ENCODE assay signal across 10 cellular contexts in genomic region chr2:60796573-60797509, GRCh38. TPM values are rescaled to one million over a fixed set of nuclear protein-coding genes. Genes with fewer than 3 reads are reported as not detected.
A peak's percentile ranks its signal among the peaks of the same experiment; 100 is the strongest.
DNase-seq lines count a peak whose midpoint lies in the region; ATAC-seq, FAIRE-seq and TF ChIP-seq lines count a peak whose summit lies in the region.
"Had no signal": no experiment of that assay in that cellular context is flagged by ENCODE, and none has a peak within 500 bp of the region (broad histone marks: within the 10 kb centered on the region; RNA-seq: fewer than 3 reads in every experiment).

No MANE protein-coding gene starts in this region.

- H3K4me1 Mint-ChIP-seq in activated CD4-positive, alpha-beta memory T cell treated with anti-CD3 and anti-CD28 coated beads for 36 hours (ENCODE audit: low read depth) = peaks cover 15% of the 10 kb centered on the region
- peaks cover 11% of the 10 kb centered on the region for H3K4me1 Mint-ChIP-seq in memory B cell

- intact Hi-C loops in activated CD4-positive, alpha-beta memory T cell treated with anti-CD3 and anti-CD28 coated beads for 36 hours (cut with micrococcal nuclease) = loop anchor here (2.0 kb wide), 1 partner anchor 22 kb away; no protein-coding TSS in a partner anchor

- H3K4me3 Mint-ChIP-seq in activated CD4-positive, alpha-beta memory T cell treated with anti-CD3 and anti-CD28 coated beads for 36 hours = no peak overlapping the region
- H3K4me3 Mint-ChIP-seq in memory B cell = peak overlapping the region; percentile 46

- no peaks in the 10 kb centered on the region for H3K9me3 Mint-ChIP-seq in activated CD4-positive, alpha-beta memory T cell treated with anti-CD3 and anti-CD28 coated beads for 36 hours
- no peaks in the 10 kb centered on the region for H3K9me3 Mint-ChIP-seq in memory B cell

- no peaks in the 10 kb centered on the region for H3K27me3 Mint-ChIP-seq in activated CD4-positive, alpha-beta memory T cell treated with anti-CD3 and anti-CD28 coated beads for 36 hours
- no peaks in the 10 kb centered on the region for H3K27me3 Mint-ChIP-seq in memory B cell

- H3K27ac Mint-ChIP-seq in activated CD4-positive, alpha-beta memory T cell treated with anti-CD3 and anti-CD28 coated beads for 36 hours = peak overlapping the region; percentile 8
- peak overlapping the region; percentile 32 for H3K27ac Mint-ChIP-seq in memory B cell

- FAIRE-seq in GM12891 (lab: Jason Lieb, UNC) = peak; percentile 78

- POLR2A ChIA-PET in activated CD4-positive, alpha-beta memory T cell treated with anti-CD3 and anti-CD28 coated beads for 36 hours (lab: Charles Lee) = no interaction called here

- DNase-seq in GM12891 (ENCODE audit: insufficient read length, low spot score) = no peak
- no peak for DNase-seq in activated CD4-positive, alpha-beta memory T cell treated with anti-CD3 and anti-CD28 coated beads for 36 hours
- peak in 1 of 2 donors; percentile 17 for DNase-seq in memory B cell (ENCODE audit: low spot score in 2 of 2)
- DNase-seq in NCI-H1105 (lab: John Stamatoyannopoulos, UW) = no peak
- no peak for DNase-seq in stimulated activated CD4-positive, alpha-beta T cell treated with anti-CD3 and anti-CD28 coated beads, Interleukin-2, amount 100 ng/mL, for 48 hours
- no peak for DNase-seq in NCI-H748 (lab: John Stamatoyannopoulos, UW; ENCODE audit: unreplicated experiment)
- DNase-seq: amniotic stem cell, NCI-H2081 treated with DMSO at 0.1 percent for 48 hours had no signal

- CTCF ChIA-PET in activated CD4-positive, alpha-beta memory T cell treated with anti-CD3 and anti-CD28 coated beads for 36 hours (lab: Charles Lee) = interaction anchor here (0.8 to 1.1 kb wide), 3 partner anchors 9 to 201 kb away, joined by 3 to 4 read pairs (median 3); no protein-coding TSS in a partner anchor

- ATAC-seq in HG03066 (IDR thresholded peaks at IDR 0.05; ENCODE audit: low read depth, unreplicated experiment) (peak; percentile 67), memory B cell (ENCODE audit: low read depth) (peak; percentile 91), GM19397 (IDR thresholded peaks at IDR 0.05; ENCODE audit: unreplicated experiment) (no peak)

- peaks cover 31% of the 10 kb centered on the region for H3K36me3 Mint-ChIP-seq in activated CD4-positive, alpha-beta memory T cell treated with anti-CD3 and anti-CD28 coated beads for 36 hours
- H3K36me3 Mint-ChIP-seq in memory B cell = peaks cover 11% of the 10 kb centered on the region

- no peak for TF ChIP-seq POLR2A in GM12891 (IDR thresholded peaks at IDR 0.05; ENCODE audit: low read depth, low read length)

TF ChIP-seq in GM12891, 5 proteins besides CTCF, POLR2A, EP300 and RAD21:
- TF ChIP-seq SPI1 (IDR thresholded peaks at IDR 0.05; ENCODE audit: low read depth, low read length) (peak; percentile 91), POU2F2 (IDR thresholded peaks at IDR 0.05; ENCODE audit: low read depth, low read length) (no peak)

RNA-seq across cellular contexts. Expression of gene PAPOLG, which starts 40.8 kb away (rescaled TPM):
- polyA plus RNA-seq in GM12891 (2012; ENCODE audit: low read depth, missing spikeins) = 3.0 TPM
- total RNA-seq in activated CD4-positive, alpha-beta memory T cell treated with anti-CD3 and anti-CD28 coated beads for 36 hours = 10 to 100 TPM; 14.4 to 15.7 TPM
